21 cellular contexts compared by ENCODE assay signal in genomic region chr3:98982336-98982735, GRCh38.
DNase-seq lines count a peak whose midpoint lies in the region; ATAC-seq and TF ChIP-seq lines count a peak whose summit lies in the region.
"Had no signal": no experiment of that assay in that cellular context is flagged by ENCODE, and none has a peak within 500 bp of the region (broad histone marks: within the 10 kb centered on the region; RNA-seq: fewer than 3 reads in every experiment).

No MANE protein-coding gene starts in this region.

- ATAC-seq in GM18511 (IDR thresholded peaks at IDR 0.05; ENCODE audit: unreplicated experiment): no peak
- ATAC-seq: esophagus mucosa, left ventricle myocardium superior, pancreas had no signal

- CTCF ChIA-PET in mammary epithelial cell (lab: Charles Lee; ENCODE audit: low non-redundant PET) (interaction anchor here (0.6 kb wide), 1 partner anchor 11 kb away, joined by 4 read pairs; no protein-coding TSS in a partner anchor), MCF 10A (lab: Yijun Ruan, JAX) (interaction anchor here (1.1 to 3.5 kb wide), 4 partner anchors 11 to 169 kb away, joined by 3 to 19 read pairs (median 10); no protein-coding TSS in a partner anchor)

- no peaks in the 10 kb centered on the region for H3K36me3 Mint-ChIP-seq in MCF 10A (ENCODE audit: insufficient read depth, unreplicated experiment)
- H3K36me3 Mint-ChIP-seq: IgD-negative memory B cell had no signal

- no peaks in the 10 kb centered on the region for H3K9me3 Mint-ChIP-seq in MCF 10A (ENCODE audit: unreplicated experiment)
- H3K9me3 Mint-ChIP-seq: IgD-negative memory B cell had no signal

- H3K9me3 ChIP-seq in mammary epithelial cell (replicated peaks; ENCODE audit: insufficient read depth, low read length): no peaks in the 10 kb centered on the region
- H3K9me3 ChIP-seq in mesodermal cell (ENCODE audit: control insufficient read depth, low read length): no peaks in the 10 kb centered on the region
- no peaks in the 10 kb centered on the region for H3K9me3 ChIP-seq in tibial artery
- H3K9me3 ChIP-seq: BLaER1 treated with 17β-estradiol and CSF1 and Interleukin-3, amounts not matched to agents 10 nM and 100 nM; pancreas; stomach; upper lobe of left lung had no signal

- H4K20me1 ChIP-seq in mammary epithelial cell (ENCODE audit: insufficient read depth, low read length): no peaks in the 10 kb centered on the region
- H4K20me1 ChIP-seq: BLaER1 treated with 17β-estradiol and CSF1 and Interleukin-3, amounts not matched to agents 10 nM and 100 nM had no signal

- 59% methylated on average over 2 of the region's 2 CpGs for WGBS in mammary epithelial cell (ENCODE audit: low coverage, missing lambda C conversion rate)
- no CpG with 5 or more reads among the region's 2 CpGs for WGBS in mesodermal cell (ENCODE audit: insufficient coverage in 2 of 2), 2 experiments

- no peaks in the 10 kb centered on the region for H3K27me3 Mint-ChIP-seq in MCF 10A (ENCODE audit: insufficient read depth, unreplicated experiment)
- H3K27me3 Mint-ChIP-seq: IgD-negative memory B cell had no signal

- no TSS peak for BruUV-seq in mammary epithelial cell (replicated peaks; lab: Mats Ljungman, UMichigan)
- no TSS peak for BruUV-seq in MCF 10A (replicated peaks; lab: Mats Ljungman, UMichigan)

- peak; percentile 34 for DNase-seq in mammary epithelial cell
- DNase-seq in MCF 10A (ENCODE audit: unreplicated experiment): no peak
- peak; percentile 54 for DNase-seq in astrocyte of the spinal cord (ENCODE audit: low read depth, low spot score)
- DNase-seq in tibial artery: no peak
- no peak for DNase-seq in ecto neural progenitor cell (ENCODE audit: low spot score)
- DNase-seq in AG08395 (ENCODE audit: low spot score): no peak
- DNase-seq: activated CD4-positive, alpha-beta T cell treated with anti-CD3 and anti-CD28 coated beads for 1 hour; left ventricle myocardium superior; NCI-H774; pancreas; PC-9; small intestine; stimulated activated CD4-positive, alpha-beta T cell treated with anti-CD3 and anti-CD28 coated beads, Interleukin-4, amount 100 ng/mL, for 24 hours; stomach; upper lobe of left lung had no signal

- dilution Hi-C loops in mammary epithelial cell (cut with HindIII; ENCODE audit: low sequenced_read_pairs): loop anchor here (10.0 kb wide), 1 partner anchor 88 kb away; no protein-coding TSS in a partner anchor

- H3K27ac ChIP-seq in mammary epithelial cell (ENCODE audit: insufficient read depth, low read depth, low read length) (peak overlapping the region; percentile 81), mesodermal cell (ENCODE audit: low read depth, low read length, severe bottlenecking) (peak overlapping the region; percentile 12), tibial artery (no peak overlapping the region)
- H3K27ac ChIP-seq: 22Rv1; BLaER1 treated with 17β-estradiol and CSF1 and Interleukin-3, amounts not matched to agents 10 nM and 100 nM; pancreas; PC-9; stomach; upper lobe of left lung had no signal

- H3K4me1 Mint-ChIP-seq in MCF 10A (ENCODE audit: insufficient read depth, unreplicated experiment): peaks cover 26% of the 10 kb centered on the region
- H3K4me1 Mint-ChIP-seq: IgD-negative memory B cell had no signal

- no peak overlapping the region for H2AFZ ChIP-seq in mammary epithelial cell (ENCODE audit: low read depth, low read length)
- H2AFZ ChIP-seq: PC-9 had no signal

- H3K4me3 ChIP-seq in mammary epithelial cell (replicated peaks in 1 of 3; ENCODE audit: insufficient read depth in 1 of 3, low read depth in 2 of 3, low read length in 3 of 3): peak overlapping the region; percentile 19 to 83 (median 73)
- peak overlapping the region; percentile 38 for H3K4me3 ChIP-seq in astrocyte of the spinal cord (ENCODE audit: low read depth, low read length)
- H3K4me3 ChIP-seq in mesodermal cell (ENCODE audit: extremely low read depth, insufficient read depth, low read length, poor library complexity, severe bottlenecking): no peak overlapping the region
- no peak overlapping the region for H3K4me3 ChIP-seq in tibial artery
- H3K4me3 ChIP-seq: BLaER1 treated with 17β-estradiol and CSF1 and Interleukin-3, amounts not matched to agents 10 nM and 100 nM; pancreas; PC-9; stomach; upper lobe of left lung had no signal

- in situ Hi-C loops in mammary epithelial cell (cut with MboI; ENCODE audit: low sequenced_read_pairs in 2 of 2) (loop anchor here in 1 of 2 donors (5.0 to 10.0 kb wide), 2 partner anchors 80 to 168 kb away; partner anchors contain the start of gene DCBLD2), astrocyte of the spinal cord (cut with HindIII; ENCODE audit: low sequenced_read_pairs) (no loop called here)

- no peak overlapping the region for H3K27ac Mint-ChIP-seq in MCF 10A (ENCODE audit: low read depth, unreplicated experiment)
- H3K27ac Mint-ChIP-seq: IgD-negative memory B cell had no signal

- H3K4me1 ChIP-seq in mammary epithelial cell (ENCODE audit: insufficient read depth, low read length) (peaks cover 44% of the 10 kb centered on the region), mesodermal cell (ENCODE audit: control insufficient read depth, insufficient read depth, low read length, poor library complexity, severe bottlenecking) (peaks cover 50% of the 10 kb centered on the region), tibial artery (no peaks in the 10 kb centered on the region)
- H3K4me1 ChIP-seq: pancreas, stomach had no signal

- H3K79me2 ChIP-seq in mammary epithelial cell (ENCODE audit: insufficient read depth, low read length): peaks cover 46% of the 10 kb centered on the region

- H3K4me2 ChIP-seq in mammary epithelial cell (ENCODE audit: insufficient read depth, low read depth, low read length): peak overlapping the region; percentile 80
- H3K4me2 ChIP-seq: BLaER1 treated with 17β-estradiol and CSF1 and Interleukin-3, amounts not matched to agents 10 nM and 100 nM; PC-9 had no signal

- no peaks in the 10 kb centered on the region for H3K27me3 ChIP-seq in mammary epithelial cell (ENCODE audit: insufficient read depth, low read length)
- H3K27me3 ChIP-seq in tibial artery: no peaks in the 10 kb centered on the region
- H3K27me3 ChIP-seq: BLaER1 treated with 17β-estradiol and CSF1 and Interleukin-3, amounts not matched to agents 10 nM and 100 nM; pancreas; stomach; upper lobe of left lung had no signal

- TF ChIP-seq CTCF in mammary epithelial cell (conservative IDR thresholded peaks at IDR 0.05 in 1 of 2, IDR thresholded peaks at IDR 0.05 in 1 of 2; ENCODE audit: extremely low read depth in 1 of 2, insufficient read depth in 1 of 2, low read depth in 1 of 2, low read length in 2 of 2) (no peak), MCF 10A (IDR thresholded peaks at IDR 0.05; ENCODE audit: unreplicated experiment) (no peak), astrocyte of the spinal cord (IDR thresholded peaks at IDR 0.05; ENCODE audit: low read depth, low read length) (no peak), tibial artery (IDR thresholded peaks at IDR 0.05) (no peak)

- intact Hi-C loops in mammary epithelial cell (cut with micrococcal nuclease) (no loop called here), MCF 10A (cut with micrococcal nuclease) (no loop called here), tibial artery (cut with DNase I; ENCODE audit: low total_unique reads) (no loop called here)

- peak overlapping the region; percentile 69 for H3K9ac ChIP-seq in mammary epithelial cell (ENCODE audit: insufficient read depth, low read length)
- H3K9ac ChIP-seq: BLaER1 treated with 17β-estradiol and CSF1 and Interleukin-3, amounts not matched to agents 10 nM and 100 nM had no signal

- no peak overlapping the region for H3K4me3 Mint-ChIP-seq in MCF 10A (ENCODE audit: unreplicated experiment)
- H3K4me3 Mint-ChIP-seq: IgD-negative memory B cell had no signal

- H3K36me3 ChIP-seq in mammary epithelial cell (ENCODE audit: insufficient read depth, low read length) (no peaks in the 10 kb centered on the region), mesodermal cell (ENCODE audit: control insufficient read depth, insufficient read depth, low read length) (no peaks in the 10 kb centered on the region), tibial artery (no peaks in the 10 kb centered on the region)
- H3K36me3 ChIP-seq: BLaER1 treated with 17β-estradiol and CSF1 and Interleukin-3, amounts not matched to agents 10 nM and 100 nM; pancreas; stomach; upper lobe of left lung had no signal

- POLR2A ChIA-PET in MCF 10A (lab: Yijun Ruan, JAX): interaction anchor here (0.7 to 3.2 kb wide), 5 partner anchors 11 to 165 kb away, joined by 3 to 24 read pairs (median 6); partner anchors contain the start of gene DCBLD2

Comparison
In these comparisons a context has a peak if more than half of its experiments do, and no peak if none do; other contexts are left out.
1. DNase-seq: peak in mammary epithelial cell (single experiment) and astrocyte of the spinal cord (single experiment); none in MCF 10A (single experiment), tibial artery (0 of 2), ecto neural progenitor cell (single experiment) and AG08395 (single experiment).
2. H3K27ac ChIP-seq: peak in mammary epithelial cell (single experiment) and mesodermal cell (single experiment); none in tibial artery (0 of 2).
3. H3K4me3 ChIP-seq: peak in mammary epithelial cell (3 of 3) and astrocyte of the spinal cord (single experiment); none in mesodermal cell (single experiment) and tibial artery (0 of 2).